22 cellular contexts compared by ENCODE assay signal in genomic region chr1:110321045-110321444, GRCh38.
"Had no signal": no experiment of that assay in that cellular context is flagged by ENCODE, and none has a peak within 500 bp of the region (broad histone marks: within the 10 kb centered on the region; RNA-seq: fewer than 3 reads in every experiment).

No MANE protein-coding gene starts in this region.

- H3K4me3 ChIP-seq: coronary artery, dorsolateral prefrontal cortex, esophagus muscularis mucosa, gastroesophageal sphincter, heart left ventricle, hepatocyte, left lung, lower lobe of right lung had no signal

- H3K27ac ChIP-seq: coronary artery, dorsolateral prefrontal cortex, esophagus muscularis mucosa, foreskin keratinocyte, gastroesophageal sphincter, heart left ventricle, left lung, lower lobe of right lung had no signal

- H3K27me3 ChIP-seq: dorsolateral prefrontal cortex, esophagus muscularis mucosa, gastroesophageal sphincter, heart left ventricle, hepatocyte, left lung had no signal

- H3K9me3 ChIP-seq: esophagus muscularis mucosa, gastroesophageal sphincter, heart left ventricle, left lung, lower lobe of right lung had no signal

- ATAC-seq: foreskin keratinocyte; gastroesophageal sphincter; heart left ventricle; left lung; left ventricle myocardium superior; lower lobe of right lung; naive thymus-derived CD4-positive, alpha-beta T cell had no signal

- DNase-seq: dermis blood vessel endothelial cell; dorsolateral prefrontal cortex; effector CD4-positive, alpha-beta T cell; effector memory CD4-positive, alpha-beta T cell; foreskin keratinocyte; heart left ventricle; hypothalamus; immature natural killer cell; islet precursor cell; kidney; kidney glomerular epithelial cell; left lung; left ventricle myocardium superior; lower lobe of right lung; mesenchymal stem cell; naive thymus-derived CD4-positive, alpha-beta T cell had no signal

- H3K79me2 ChIP-seq: hepatocyte had no signal

- H3K4me1 ChIP-seq: esophagus muscularis mucosa, foreskin keratinocyte, gastroesophageal sphincter, heart left ventricle, left lung, lower lobe of right lung had no signal

- H3K4me2 ChIP-seq: hepatocyte had no signal

- FAIRE-seq: endothelial cell of umbilical vein, frontal cortex, kidney had no signal

- H3K36me3 ChIP-seq: esophagus muscularis mucosa, gastroesophageal sphincter, heart left ventricle, left lung, lower lobe of right lung had no signal

- H2AFZ ChIP-seq: hepatocyte had no signal
